Comparison of ENCODE assay signal across 1 cellular context in genomic region chr22:20531404-20532181, GRCh38.
TF ChIP-seq lines count a peak whose summit lies in the region.

No MANE protein-coding gene starts in this region.

TF ChIP-seq in K562, 482 proteins besides CTCF, POLR2A, EP300 and RAD21 (continued from another document):
- TF ChIP-seq HNRNPL (IDR thresholded peaks at IDR 0.05; ENCODE audit: low read depth, low read length), result no peak
- no peak for TF ChIP-seq HES1 (IDR thresholded peaks at IDR 0.05; ENCODE audit: low read depth)
- no peak for TF ChIP-seq ZNF197 (CRISPR knock-in tag; IDR thresholded peaks at IDR 0.05; ENCODE audit: low read depth)
- no peak for TF ChIP-seq STAG1 (CRISPR knock-in tag; IDR thresholded peaks at IDR 0.05; ENCODE audit: borderline replicate concordance)
- TF ChIP-seq RBM22 (IDR thresholded peaks at IDR 0.05; ENCODE audit: low read depth, low read length, poor library complexity, severe bottlenecking), result peak; percentile 54
- TF ChIP-seq ZNF280B (CRISPR knock-in tag; IDR thresholded peaks at IDR 0.05), result 0 out of 2 replicates have a peak, but pooled peaks have one; percentile 5
- TF ChIP-seq IRF2 (CRISPR knock-in tag; IDR thresholded peaks at IDR 0.05), result no peak
- TF ChIP-seq ZNF511 (CRISPR knock-in tag; IDR thresholded peaks at IDR 0.05), result no peak
- TF ChIP-seq TFE3 (CRISPR knock-in tag; IDR thresholded peaks at IDR 0.05), result peak; percentile 94
- TF ChIP-seq ATF6 (CRISPR knock-in tag; IDR thresholded peaks at IDR 0.05), result no peak
- no peak for TF ChIP-seq PREB (CRISPR knock-in tag; IDR thresholded peaks at IDR 0.05)
- TF ChIP-seq NKRF (IDR thresholded peaks at IDR 0.05; ENCODE audit: borderline replicate concordance), result no peak
- TF ChIP-seq ARHGAP35 (IDR thresholded peaks at IDR 0.05; ENCODE audit: partially characterized antibody), result no peak
- no peak for TF ChIP-seq GABPA (tag; conservative IDR thresholded peaks at IDR 0.05; ENCODE audit: low read depth)
- peak; percentile 68; the same call in 1 of the 2 replicates for TF ChIP-seq FOXK1 (CRISPR knock-in tag; IDR thresholded peaks at IDR 0.05; ENCODE audit: borderline replicate concordance)
- peak; percentile 26 for TF ChIP-seq HNRNPLL (IDR thresholded peaks at IDR 0.05; ENCODE audit: low read depth, low read length, poor library complexity, severe bottlenecking)
- TF ChIP-seq LARP7 (IDR thresholded peaks at IDR 0.05), result no peak
- TF ChIP-seq CBX5 (IDR thresholded peaks at IDR 0.05; ENCODE audit: borderline replicate concordance, low read depth), result no peak
- TF ChIP-seq SAP30 (IDR thresholded peaks at IDR 0.05; ENCODE audit: borderline replicate concordance, insufficient read depth, low read depth, low read length, poor library complexity, severe bottlenecking), result peak; percentile 7
